In genomic region chr12:12502813-12503146, GRCh38 we compare ENCODE assay signal across 19 cellular contexts. TPM values are rescaled to one million over a fixed set of nuclear protein-coding genes. Genes with fewer than 3 reads are reported as not detected.
DNase-seq lines count a peak whose midpoint lies in the region; ATAC-seq and TF ChIP-seq lines count a peak whose summit lies in the region.
"Had no signal": no experiment of that assay in that cellular context is flagged by ENCODE, and none has a peak within 500 bp of the region (broad histone marks: within the 10 kb centered on the region; RNA-seq: fewer than 3 reads in every experiment).

No MANE protein-coding gene starts in this region.

- DNase-seq in T-helper 1 cell = no peak
- peak in 1 of 5 donors; percentile 20 for DNase-seq in CD8-positive, alpha-beta memory T cell
- DNase-seq in activated CD4-positive, alpha-beta memory T cell treated with anti-CD3 and anti-CD28 coated beads for 36 hours = peak; percentile 38
- no peak for DNase-seq in central memory CD8-positive, alpha-beta T cell (ENCODE audit: low spot score in 2 of 2)
- no peak for DNase-seq in esophagus squamous epithelium (lab: John Stamatoyannopoulos, UW)
- no peak for DNase-seq in foreskin fibroblast
- DNase-seq: caudate nucleus; DMS 273 treated with DMSO at 0.1 percent for 48 hours; left cardiac atrium; MM.1S; NCI-H2171 treated with DMSO at 0.1 percent for 48 hours; SIG-M5; stimulated activated CD4-positive, alpha-beta T cell treated with anti-CD3 and anti-CD28 coated beads, Interleukin-4, amount 100 ng/mL, for 1 hour had no signal

- H3K27me3 ChIP-seq in CD8-positive, alpha-beta memory T cell (ENCODE audit: insufficient read depth, low read length, poor library complexity, severe bottlenecking) = no peaks in the 10 kb centered on the region
- no peaks in the 10 kb centered on the region for H3K27me3 ChIP-seq in esophagus squamous epithelium

- no peak for TF ChIP-seq CTCF in esophagus squamous epithelium (IDR thresholded peaks at IDR 0.05)
- TF ChIP-seq CTCF in foreskin fibroblast (IDR thresholded peaks at IDR 0.05; ENCODE audit: low read depth, low read length) = no peak

- no peaks in the 10 kb centered on the region for H3K9me3 Mint-ChIP-seq in T-helper 1 cell treated with Interleukin-12 subunit alpha and Interleukin-12 subunit beta and Interleukin-4 antibody, amounts not matched to agents 30 μg/mL and 1 μg/mL, for 36 hours
- H3K9me3 Mint-ChIP-seq in CD8-positive, alpha-beta memory T cell = no peaks in the 10 kb centered on the region
- H3K9me3 Mint-ChIP-seq in activated CD4-positive, alpha-beta memory T cell treated with anti-CD3 and anti-CD28 coated beads for 36 hours = no peaks in the 10 kb centered on the region
- H3K9me3 Mint-ChIP-seq in central memory CD8-positive, alpha-beta T cell = no peaks in the 10 kb centered on the region

- H3K36me3 ChIP-seq in CD8-positive, alpha-beta memory T cell (ENCODE audit: insufficient read depth, low read length) = no peaks in the 10 kb centered on the region
- H3K36me3 ChIP-seq in esophagus squamous epithelium = peaks cover 0 to 23% (median 0%) of the 10 kb centered on the region in 3 donors
- H3K36me3 ChIP-seq: prostate gland had no signal

- no peak for TF ChIP-seq POLR2A in esophagus squamous epithelium (IDR thresholded peaks at IDR 0.05)

- intact Hi-C loops in activated CD4-positive, alpha-beta memory T cell treated with anti-CD3 and anti-CD28 coated beads for 36 hours (cut with micrococcal nuclease) = loop anchor here (2.0 to 5.0 kb wide), 3 partner anchors 28 to 215 kb away; partner anchors contain the start of genes CDKN1B and DUSP16
- intact Hi-C loops in esophagus squamous epithelium (cut with DNase I) = no loop called here

- WGBS in esophagus squamous epithelium, 2 donors = 80 to 95% methylated on average over 5 of the region's 5 CpGs

- no peak overlapping the region for H3K27ac ChIP-seq in CD8-positive, alpha-beta memory T cell (ENCODE audit: low read depth, low read length)
- no peak overlapping the region for H3K27ac ChIP-seq in esophagus squamous epithelium
- H3K27ac ChIP-seq: HL-60, prostate gland had no signal

- peaks cover 17% of the 10 kb centered on the region for H3K36me3 Mint-ChIP-seq in T-helper 1 cell treated with Interleukin-12 subunit alpha and Interleukin-12 subunit beta and Interleukin-4 antibody, amounts not matched to agents 30 μg/mL and 1 μg/mL, for 36 hours (ENCODE audit: low read depth)
- peaks cover 5 to 34% (median 7%) of the 10 kb centered on the region in 3 donors for H3K36me3 Mint-ChIP-seq in CD8-positive, alpha-beta memory T cell
- peaks cover 19% of the 10 kb centered on the region for H3K36me3 Mint-ChIP-seq in activated CD4-positive, alpha-beta memory T cell treated with anti-CD3 and anti-CD28 coated beads for 36 hours
- peaks cover 5% of the 10 kb centered on the region for H3K36me3 Mint-ChIP-seq in central memory CD8-positive, alpha-beta T cell (ENCODE audit: insufficient read depth)

- POLR2A ChIA-PET in CD8-positive, alpha-beta memory T cell (lab: Charles Lee) = interaction anchor here (1.0 to 1.2 kb wide), 2 partner anchors 61 to 126 kb away, joined by 3 read pairs; no protein-coding TSS in a partner anchor
- POLR2A ChIA-PET in activated CD4-positive, alpha-beta memory T cell treated with anti-CD3 and anti-CD28 coated beads for 36 hours (lab: Charles Lee) = interaction anchor here (0.9 to 5.0 kb wide), 9 partner anchors 9 to 146 kb away, joined by 3 to 76 read pairs (median 10); partner anchors contain the start of gene BORCS5

- no peak for ATAC-seq in central memory CD8-positive, alpha-beta T cell (replicated peaks; ENCODE audit: extremely low read depth, poor library complexity, severe bottlenecking)
- no peak for ATAC-seq in GM19023 (IDR thresholded peaks at IDR 0.05; ENCODE audit: unreplicated experiment)
- ATAC-seq: esophagus mucosa, left cardiac atrium had no signal

- no peak overlapping the region for H3K4me3 ChIP-seq in CD8-positive, alpha-beta memory T cell (ENCODE audit: low read length)
- H3K4me3 ChIP-seq in esophagus squamous epithelium (no peak overlapping the region), foreskin fibroblast (ENCODE audit: low read depth in 1 of 2, low read length in 2 of 2) (no peak overlapping the region)
- H3K4me3 ChIP-seq: prostate gland, skin epidermis had no signal

- no peaks in the 10 kb centered on the region for H3K27me3 Mint-ChIP-seq in T-helper 1 cell treated with Interleukin-12 subunit alpha and Interleukin-12 subunit beta and Interleukin-4 antibody, amounts not matched to agents 30 μg/mL and 1 μg/mL, for 36 hours (ENCODE audit: low read depth)
- no peaks in the 10 kb centered on the region for H3K27me3 Mint-ChIP-seq in CD8-positive, alpha-beta memory T cell
- H3K27me3 Mint-ChIP-seq in activated CD4-positive, alpha-beta memory T cell treated with anti-CD3 and anti-CD28 coated beads for 36 hours = no peaks in the 10 kb centered on the region
- H3K27me3 Mint-ChIP-seq in central memory CD8-positive, alpha-beta T cell = no peaks in the 10 kb centered on the region

- H3K9me3 ChIP-seq in CD8-positive, alpha-beta memory T cell (ENCODE audit: low read length) = no peaks in the 10 kb centered on the region
- H3K9me3 ChIP-seq in esophagus squamous epithelium = no peaks in the 10 kb centered on the region
- H3K9me3 ChIP-seq: prostate gland had no signal

- CTCF ChIA-PET in CD8-positive, alpha-beta memory T cell (lab: Charles Lee) = interaction anchor here (1.2 to 2.0 kb wide), 5 partner anchors 15 to 126 kb away, joined by 3 to 18 read pairs (median 5); no protein-coding TSS in a partner anchor
- CTCF ChIA-PET in activated CD4-positive, alpha-beta memory T cell treated with anti-CD3 and anti-CD28 coated beads for 36 hours (lab: Charles Lee) = interaction anchor here (0.9 to 4.4 kb wide), 15 partner anchors 11 to 154 kb away, joined by 3 to 40 read pairs (median 6); no protein-coding TSS in a partner anchor

- H3K4me1 ChIP-seq in CD8-positive, alpha-beta memory T cell (ENCODE audit: insufficient read depth, low read length) = peaks cover 9% of the 10 kb centered on the region
- peaks cover 0 to 26% (median 4%) of the 10 kb centered on the region in 3 donors for H3K4me1 ChIP-seq in esophagus squamous epithelium

- no peak overlapping the region for H3K4me3 Mint-ChIP-seq in T-helper 1 cell treated with Interleukin-12 subunit alpha and Interleukin-12 subunit beta and Interleukin-4 antibody, amounts not matched to agents 30 μg/mL and 1 μg/mL, for 36 hours
- peak overlapping the region; percentile 3 to 90 (median 65) for H3K4me3 Mint-ChIP-seq in CD8-positive, alpha-beta memory T cell
- H3K4me3 Mint-ChIP-seq in activated CD4-positive, alpha-beta memory T cell treated with anti-CD3 and anti-CD28 coated beads for 36 hours = peak overlapping the region; percentile 71
- no peak overlapping the region for H3K4me3 Mint-ChIP-seq in central memory CD8-positive, alpha-beta T cell

- H3K27ac Mint-ChIP-seq in T-helper 1 cell treated with Interleukin-12 subunit alpha and Interleukin-12 subunit beta and Interleukin-4 antibody, amounts not matched to agents 30 μg/mL and 1 μg/mL, for 36 hours = peak overlapping the region; percentile 89
- H3K27ac Mint-ChIP-seq in CD8-positive, alpha-beta memory T cell = peak overlapping the region; percentile 30 to 100 (median 97)
- H3K27ac Mint-ChIP-seq in activated CD4-positive, alpha-beta memory T cell treated with anti-CD3 and anti-CD28 coated beads for 36 hours = peak overlapping the region; percentile 95
- H3K27ac Mint-ChIP-seq in central memory CD8-positive, alpha-beta T cell (ENCODE audit: low read depth) = peak overlapping the region; percentile 82

- peaks cover 50% of the 10 kb centered on the region for H3K4me1 Mint-ChIP-seq in T-helper 1 cell treated with Interleukin-12 subunit alpha and Interleukin-12 subunit beta and Interleukin-4 antibody, amounts not matched to agents 30 μg/mL and 1 μg/mL, for 36 hours (ENCODE audit: low read depth)
- peaks cover 53 to 59% (median 57%) of the 10 kb centered on the region in 3 donors for H3K4me1 Mint-ChIP-seq in CD8-positive, alpha-beta memory T cell
- peaks cover 78% of the 10 kb centered on the region for H3K4me1 Mint-ChIP-seq in activated CD4-positive, alpha-beta memory T cell treated with anti-CD3 and anti-CD28 coated beads for 36 hours (ENCODE audit: low read depth)
- peaks cover 19% of the 10 kb centered on the region for H3K4me1 Mint-ChIP-seq in central memory CD8-positive, alpha-beta T cell

RNA-seq across cellular contexts. Expression of gene DUSP16, which starts 59.9 kb away (rescaled TPM):
- 10 to 100 TPM; 37.5 to 41.2 TPM for total RNA-seq in CD8-positive, alpha-beta memory T cell
- 10.3 TPM for polyA plus RNA-seq in CD8-positive, alpha-beta memory T cell
- 10 to 100 TPM; 70.2 to 82.1 TPM for total RNA-seq in activated CD4-positive, alpha-beta memory T cell treated with anti-CD3 and anti-CD28 coated beads for 36 hours
- 10 to 100 TPM; 15.6 to 27.9 (median 16.5) TPM for total RNA-seq in esophagus squamous epithelium

Comparison
In these comparisons a context has a peak if more than half of its experiments do, and no peak if none do; other contexts are left out.
1. H3K4me3 Mint-ChIP-seq: peak in CD8-positive, alpha-beta memory T cell (7 of 7) and activated CD4-positive, alpha-beta memory T cell treated with anti-CD3 and anti-CD28 coated beads for 36 hours (single experiment); none in T-helper 1 cell treated with Interleukin-12 subunit alpha and Interleukin-12 subunit beta and Interleukin-4 antibody, amounts not matched to agents 30 μg/mL and 1 μg/mL, for 36 hours (single experiment) and central memory CD8-positive, alpha-beta T cell (single experiment).
2. Peak in every context shown above with its lines, with median percentiles within 50 percentile points of each other: H3K27ac Mint-ChIP-seq.